8 cellular contexts compared by ENCODE assay signal in the genomic region with DNA sequence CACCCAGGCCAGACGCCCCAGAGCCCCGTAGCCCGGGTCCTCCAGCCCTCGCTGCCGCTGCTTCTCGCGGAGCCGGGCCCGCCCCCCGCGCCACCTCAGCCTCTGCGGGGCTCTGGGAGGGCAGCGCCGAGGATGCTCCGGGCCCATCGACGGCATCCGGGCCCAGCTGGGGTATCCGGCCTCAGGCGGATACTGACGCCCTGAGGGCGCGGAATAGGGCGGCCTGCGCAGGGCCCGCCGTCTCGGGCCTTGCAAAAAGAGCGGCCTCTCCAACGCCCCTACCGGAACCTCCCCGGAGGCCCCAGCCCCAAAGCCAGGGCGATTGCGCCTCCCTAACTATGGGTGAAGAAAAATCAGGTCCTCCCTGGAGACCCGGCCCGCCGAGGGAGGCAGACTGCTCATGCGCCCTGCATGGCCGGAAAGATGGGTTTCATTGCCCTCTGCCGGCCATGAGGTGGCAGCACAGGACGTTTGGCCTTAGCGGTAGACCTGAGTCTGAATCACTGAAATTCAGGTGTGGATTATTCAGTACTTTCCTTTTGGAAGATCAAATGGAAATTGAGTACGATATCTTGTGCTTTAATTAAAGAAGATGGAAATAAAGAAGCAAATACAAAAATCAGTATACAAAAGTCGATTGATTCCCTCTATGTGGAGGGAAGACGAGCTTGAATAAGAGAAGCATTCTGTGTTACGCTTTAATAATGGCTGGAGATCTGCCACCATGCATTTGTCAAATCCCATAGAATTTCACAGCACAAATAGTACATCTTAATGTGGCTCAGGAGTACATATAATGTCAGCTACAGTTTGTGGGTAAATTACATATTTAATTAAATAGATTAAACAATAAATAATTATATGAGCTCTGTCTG. TPM values are rescaled to one million over a fixed set of nuclear protein-coding genes. Genes with fewer than 3 reads are reported as not detected.
DNase-seq lines count a peak whose midpoint lies in the region.
"Not testable (repeated sequence)": the region's sequence is repeated elsewhere in the genome, so short reads cannot be mapped to it uniquely, and the experiment has no call there.

No MANE protein-coding gene starts in this region.

- H3K36me3 Mint-ChIP-seq in activated CD4-positive, alpha-beta memory T cell treated with anti-CD3 and anti-CD28 coated beads for 36 hours: not testable (repeated sequence)

- CTCF ChIA-PET in activated CD4-positive, alpha-beta memory T cell treated with anti-CD3 and anti-CD28 coated beads for 36 hours (lab: Charles Lee): interaction anchor here (1.2 to 3.2 kb wide), 2 partner anchors 11 to 13 kb away, joined by 6 to 14 read pairs; no protein-coding TSS in a partner anchor

- not testable (repeated sequence) for H3K4me1 Mint-ChIP-seq in activated CD4-positive, alpha-beta memory T cell treated with anti-CD3 and anti-CD28 coated beads for 36 hours (ENCODE audit: low read depth)

- POLR2A ChIA-PET in activated CD4-positive, alpha-beta memory T cell treated with anti-CD3 and anti-CD28 coated beads for 36 hours (lab: Charles Lee): not testable (repeated sequence)

- H3K4me1 ChIP-seq in iPS DF 6.9 (ENCODE audit: control insufficient read depth, insufficient read depth, low read length); stomach smooth muscle (ENCODE audit: control insufficient read depth, insufficient read depth, low read length): not testable (repeated sequence)

- H3K27ac Mint-ChIP-seq in activated CD4-positive, alpha-beta memory T cell treated with anti-CD3 and anti-CD28 coated beads for 36 hours: peak overlapping the region; percentile 74

- intact Hi-C loops in activated CD4-positive, alpha-beta memory T cell treated with anti-CD3 and anti-CD28 coated beads for 36 hours (cut with micrococcal nuclease): loop anchor here (1.0 kb wide), 1 partner anchor 13 kb away; no protein-coding TSS in a partner anchor
- intact Hi-C loops in posterior vena cava (cut with DNase I): not testable (repeated sequence)

- not testable (repeated sequence) for H3K27me3 Mint-ChIP-seq in activated CD4-positive, alpha-beta memory T cell treated with anti-CD3 and anti-CD28 coated beads for 36 hours

- not testable (repeated sequence) for H3K27ac ChIP-seq in iPS DF 6.9 (ENCODE audit: low read length); stomach smooth muscle (ENCODE audit: low read length)

- not testable (repeated sequence) for H3K9me3 Mint-ChIP-seq in activated CD4-positive, alpha-beta memory T cell treated with anti-CD3 and anti-CD28 coated beads for 36 hours

- not testable (repeated sequence) for H3K9me3 ChIP-seq in iPS DF 6.9 (ENCODE audit: control insufficient read depth, insufficient read depth, low read length); stomach smooth muscle (ENCODE audit: control insufficient read depth in 2 of 2, low read length in 2 of 2)

- H3K27me3 ChIP-seq in iPS DF 6.9 (ENCODE audit: control insufficient read depth, insufficient read depth, low read length); stomach smooth muscle (ENCODE audit: control insufficient read depth in 1 of 2, insufficient read depth in 2 of 2, low read length in 2 of 2): not testable (repeated sequence)

- DNase-seq in DMS53 (lab: John Stamatoyannopoulos, UW) (peak; percentile 94), NOMO-1 treated with dmso at 0.1 percent for 144 hours (lab: John Stamatoyannopoulos, UW; ENCODE audit: unreplicated experiment) (peak; percentile 9), cerebellar cortex (ENCODE audit: low spot score) (peak; percentile 82), iPS DF 6.9 (ENCODE audit: low read depth, low spot score) (peak; percentile 20), posterior vena cava (ENCODE audit: low spot score) (peak; percentile 93)
- peak; percentile 53 for DNase-seq in Jurkat, Clone E6-1 (ENCODE audit: low read depth, low spot score)
- peak; percentile 86 for DNase-seq in activated CD4-positive, alpha-beta memory T cell treated with anti-CD3 and anti-CD28 coated beads for 36 hours

- H3K36me3 ChIP-seq in iPS DF 6.9 (ENCODE audit: control insufficient read depth, insufficient read depth, low read length); stomach smooth muscle (ENCODE audit: control insufficient read depth in 2 of 2, insufficient read depth in 2 of 2, low read length in 2 of 2): not testable (repeated sequence)

- WGBS in iPS DF 6.9 (ENCODE audit: insufficient coverage, insufficient read length): no CpG with 5 or more reads among the region's 46 CpGs

- peak overlapping the region; percentile 47 to 53 for H3K9ac ChIP-seq in stomach smooth muscle (ENCODE audit: low read length in 2 of 2)

- H3K4me3 ChIP-seq in Jurkat, Clone E6-1 (ENCODE audit: low read length): peak overlapping the region; percentile 47
- H3K4me3 ChIP-seq in iPS DF 6.9 (ENCODE audit: low read length) (peak overlapping the region; percentile 21; the same call in 1 of the 2 replicates), stomach smooth muscle (ENCODE audit: low read length in 2 of 2) (peak overlapping the region; percentile 31 to 65)

- H3K4me3 Mint-ChIP-seq in activated CD4-positive, alpha-beta memory T cell treated with anti-CD3 and anti-CD28 coated beads for 36 hours: peak overlapping the region; percentile 79

RNA-seq across cellular contexts. Expression of gene DEFB108B, which starts 19.3 kb away (rescaled TPM):
- not detected for polyA plus RNA-seq in Jurkat, Clone E6-1 (2012; ENCODE audit: insufficient read depth, insufficient read length)
- total RNA-seq in activated CD4-positive, alpha-beta memory T cell treated with anti-CD3 and anti-CD28 coated beads for 36 hours: not detected
- total RNA-seq in posterior vena cava: not detected

Comparison
In these comparisons a context has a peak if more than half of its experiments do, and no peak if none do; other contexts are left out.
1. DNase-seq: peak in every context shown above with its lines; median percentile 94 in DMS53; 93 in posterior vena cava; 86 in activated CD4-positive, alpha-beta memory T cell treated with anti-CD3 and anti-CD28 coated beads for 36 hours; 82 in cerebellar cortex; 53 in Jurkat, Clone E6-1; 20 in iPS DF 6.9; 9 in NOMO-1 treated with dmso at 0.1 percent for 144 hours.